26 cellular contexts compared by ENCODE assay signal in genomic region chr12:32292175-32292574, GRCh38.
"Had no signal": no experiment of that assay in that cellular context is flagged by ENCODE, and none has a peak within 500 bp of the region (broad histone marks: within the 10 kb centered on the region; RNA-seq: fewer than 3 reads in every experiment).

No MANE protein-coding gene starts in this region.

- H3K9me3 Mint-ChIP-seq: activated CD4-positive, alpha-beta memory T cell treated with anti-CD3 and anti-CD28 coated beads, Interleukin-2, amount 10 ng/mL, durations not matched to agents 7 days and 5 days; activated naive CD4-positive, alpha-beta T cell treated with anti-CD3 and anti-CD28 coated beads, Interleukin-2, amount 50 U/mL, for 72 hours; natural killer cell treated with Interleukin-12 subunit alpha and Interleukin-12 subunit beta and Interleukin-15 and Interleukin-18, amount 100 ng/mL, for 72 hours; stimulated activated memory B cell treated with anti-CD40 and anti-IgM and Interleukin-4, amounts not matched to agents 10 μg/mL and 1 μg/mL and 100 μg/mL, for 72 hours had no signal

- H3K4me3 ChIP-seq: adrenal gland, breast epithelium, esophagus muscularis mucosa, gastroesophageal sphincter, heart left ventricle, lung, spleen, thoracic aorta had no signal

- H3K9me3 ChIP-seq: adrenal gland, breast epithelium, esophagus muscularis mucosa, gastroesophageal sphincter, heart left ventricle, thoracic aorta had no signal

- H3K27me3 Mint-ChIP-seq: activated CD4-positive, alpha-beta memory T cell treated with anti-CD3 and anti-CD28 coated beads, Interleukin-2, amount 10 ng/mL, durations not matched to agents 7 days and 5 days; activated CD8-positive, alpha-beta memory T cell treated with anti-CD3 and anti-CD28 coated beads, Interleukin-2, amount 10 ng/mL, durations not matched to agents 7 days and 5 days; natural killer cell treated with Interleukin-12 subunit alpha and Interleukin-12 subunit beta and Interleukin-15 and Interleukin-18, amount 100 ng/mL, for 72 hours; stimulated activated memory B cell treated with anti-CD40 and anti-IgM and Interleukin-4, amounts not matched to agents 10 μg/mL and 1 μg/mL and 100 μg/mL, for 72 hours had no signal

- H3K27ac ChIP-seq: adrenal gland, breast epithelium, esophagus muscularis mucosa, gastroesophageal sphincter, heart left ventricle, spleen, thoracic aorta had no signal

- H3K27ac Mint-ChIP-seq: activated CD4-positive, alpha-beta memory T cell treated with anti-CD3 and anti-CD28 coated beads, Interleukin-2, amount 10 ng/mL, durations not matched to agents 7 days and 5 days; activated CD8-positive, alpha-beta memory T cell treated with anti-CD3 and anti-CD28 coated beads, Interleukin-2, amount 10 ng/mL, durations not matched to agents 7 days and 5 days; activated naive CD4-positive, alpha-beta T cell treated with anti-CD3 and anti-CD28 coated beads, Interleukin-2, amount 50 U/mL, for 72 hours; mesothelial cell of epicardium; natural killer cell treated with Interleukin-12 subunit alpha and Interleukin-12 subunit beta and Interleukin-15 and Interleukin-18, amount 100 ng/mL, for 72 hours; stimulated activated memory B cell treated with anti-CD40 and anti-IgM and Interleukin-4, amounts not matched to agents 10 μg/mL and 1 μg/mL and 100 μg/mL, for 72 hours had no signal

- H3K4me1 ChIP-seq: adrenal gland, breast epithelium, esophagus muscularis mucosa, gastroesophageal sphincter, spleen had no signal

- H3K36me3 Mint-ChIP-seq: activated CD8-positive, alpha-beta memory T cell treated with anti-CD3 and anti-CD28 coated beads, Interleukin-2, amount 10 ng/mL, durations not matched to agents 7 days and 5 days; activated naive CD4-positive, alpha-beta T cell treated with anti-CD3 and anti-CD28 coated beads, Interleukin-2, amount 50 U/mL, for 72 hours; natural killer cell treated with Interleukin-12 subunit alpha and Interleukin-12 subunit beta and Interleukin-15 and Interleukin-18, amount 100 ng/mL, for 72 hours had no signal

- H3K36me3 ChIP-seq: adrenal gland, breast epithelium, esophagus muscularis mucosa, thoracic aorta had no signal

- ATAC-seq: activated CD8-positive, alpha-beta memory T cell treated with anti-CD3 and anti-CD28 coated beads, Interleukin-2, amount 10 ng/mL, durations not matched to agents 7 days and 5 days; activated naive CD4-positive, alpha-beta T cell treated with anti-CD3 and anti-CD28 coated beads, Interleukin-2, amount 50 U/mL, for 72 hours; gastroesophageal sphincter; heart left ventricle; left lobe of liver; natural killer cell treated with Interleukin-12 subunit alpha and Interleukin-12 subunit beta and Interleukin-15 and Interleukin-18, amount 100 ng/mL, for 72 hours; stimulated activated memory B cell treated with anti-CD40 and anti-IgM and Interleukin-4, amounts not matched to agents 10 μg/mL and 1 μg/mL and 100 μg/mL, for 72 hours had no signal

- DNase-seq: activated CD4-positive, alpha-beta memory T cell treated with anti-CD3 and anti-CD28 coated beads, Interleukin-2, amount 10 ng/mL, durations not matched to agents 7 days and 5 days; activated CD4-positive, alpha-beta T cell treated with anti-CD3 and anti-CD28 coated beads for 48 hours; activated CD4-positive, CD25-positive, alpha-beta regulatory T cell; activated CD8-positive, alpha-beta memory T cell treated with anti-CD3 and anti-CD28 coated beads, Interleukin-2, amount 10 ng/mL, durations not matched to agents 7 days and 5 days; activated effector memory CD4-positive, alpha-beta T cell treated with Interleukin-2 at 50 U/mL for 16 hours; activated T-cell treated with anti-CD3 and anti-CD28 coated beads, Interleukin-2, amount 50 U/mL, for 1 hour; adrenal gland; cerebellar nuclear complex; effector CD8-positive, alpha-beta T cell; heart left ventricle; kidney; nucleus accumbens; posterior cingulate gyrus; retina; spleen; stimulated activated CD4-positive, alpha-beta T cell treated with anti-CD3 and anti-CD28 coated beads, Interleukin-4, amount 100 ng/mL, for 4 hours had no signal

- H3K27me3 ChIP-seq: adrenal gland, breast epithelium, esophagus muscularis mucosa, gastroesophageal sphincter, heart left ventricle, spleen had no signal

- H3K4me1 Mint-ChIP-seq: activated CD4-positive, alpha-beta memory T cell treated with anti-CD3 and anti-CD28 coated beads, Interleukin-2, amount 10 ng/mL, durations not matched to agents 7 days and 5 days; activated CD8-positive, alpha-beta memory T cell treated with anti-CD3 and anti-CD28 coated beads, Interleukin-2, amount 10 ng/mL, durations not matched to agents 7 days and 5 days had no signal

- H3K4me3 Mint-ChIP-seq: activated CD4-positive, alpha-beta memory T cell treated with anti-CD3 and anti-CD28 coated beads, Interleukin-2, amount 10 ng/mL, durations not matched to agents 7 days and 5 days; activated CD8-positive, alpha-beta memory T cell treated with anti-CD3 and anti-CD28 coated beads, Interleukin-2, amount 10 ng/mL, durations not matched to agents 7 days and 5 days; mesothelial cell of epicardium; natural killer cell treated with Interleukin-12 subunit alpha and Interleukin-12 subunit beta and Interleukin-15 and Interleukin-18, amount 100 ng/mL, for 72 hours; stimulated activated memory B cell treated with anti-CD40 and anti-IgM and Interleukin-4, amounts not matched to agents 10 μg/mL and 1 μg/mL and 100 μg/mL, for 72 hours had no signal
